ENCODE assay signal across 17 cellular contexts in genomic region chr9:35515766-35516165, GRCh38. TPM values are rescaled to one million over a fixed set of nuclear protein-coding genes. Genes with fewer than 3 reads are reported as not detected.
DNase-seq lines count a peak whose midpoint lies in the region; ATAC-seq and TF ChIP-seq lines count a peak whose summit lies in the region.
"Had no signal": no experiment of that assay in that cellular context is flagged by ENCODE, and none has a peak within 500 bp of the region (broad histone marks: within the 10 kb centered on the region; RNA-seq: fewer than 3 reads in every experiment).

No MANE protein-coding gene starts in this region.

- H3K9ac ChIP-seq in rectal smooth muscle tissue (ENCODE audit: low read length), result no peak overlapping the region

- H3K4me3 ChIP-seq in fibroblast of villous mesenchyme (ENCODE audit: low read depth, low read length) (no peak overlapping the region), rectal smooth muscle tissue (ENCODE audit: low read length) (no peak overlapping the region)

- H3K27ac ChIP-seq in angular gyrus (ENCODE audit: low read depth, low read length), result peak overlapping the region; percentile 93
- peak overlapping the region; percentile 84 for H3K27ac ChIP-seq in rectal smooth muscle tissue (ENCODE audit: low read depth, low read length)
- H3K27ac ChIP-seq: neutrophil, WERI-Rb-1 had no signal

- H3K36me3 ChIP-seq in rectal smooth muscle tissue (ENCODE audit: control insufficient read depth, insufficient read depth, low read length), result no peaks in the 10 kb centered on the region
- H3K36me3 ChIP-seq: neutrophil, WERI-Rb-1 had no signal

- TF ChIP-seq CTCF in fibroblast of villous mesenchyme (IDR thresholded peaks at IDR 0.05; ENCODE audit: insufficient read depth, low read depth, low read length), result no peak

- no peak for ATAC-seq in HG02642 (IDR thresholded peaks at IDR 0.05; ENCODE audit: poor library complexity, unreplicated experiment)
- ATAC-seq: left lobe of liver had no signal

- H3K27me3 ChIP-seq in rectal smooth muscle tissue (ENCODE audit: control insufficient read depth, insufficient read depth, low read length), result no peaks in the 10 kb centered on the region
- H3K27me3 ChIP-seq: neutrophil had no signal

- H3K4me1 ChIP-seq in rectal smooth muscle tissue (ENCODE audit: control insufficient read depth, insufficient read depth, low read length), result peaks cover 68% of the 10 kb centered on the region

- DNase-seq in Daoy (ENCODE audit: low read depth) (peak; percentile 22), fibroblast of villous mesenchyme (ENCODE audit: low read depth) (peak; percentile 47), NCI-H1930 (lab: John Stamatoyannopoulos, UW) (no peak), AML-193 (lab: John Stamatoyannopoulos, UW) (no peak), NCI-H446 treated with DMSO at 0.1 percent for 48 hours (lab: John Stamatoyannopoulos, UW) (no peak)
- DNase-seq: activated CD8-positive, alpha-beta memory T cell treated with anti-CD3 and anti-CD28 coated beads, Interleukin-2, amount 50 U/mL, for 48 hours; effector CD8-positive, alpha-beta T cell; head of caudate nucleus; Kasumi-1; NCI-H187 treated with DMSO at 0.1 percent for 48 hours; SIG-M5; WERI-Rb-1 had no signal

RNA-seq across cellular contexts. Expression of gene RUSC2, which starts 25.9 kb away (rescaled TPM):
- total RNA-seq in Daoy (2014; rRNA removed; shearing (Covaris generic)), result 18.2 and 20.7 TPM in 2 replicates
- 24.2 and 33.2 TPM in 2 replicates for total RNA-seq in fibroblast of villous mesenchyme

Comparison
In these comparisons a context has a peak if more than half of its experiments do, and no peak if none do; other contexts are left out.
1. DNase-seq: peak in Daoy (single experiment) and fibroblast of villous mesenchyme (single experiment); none in NCI-H1930 (0 of 2), AML-193 (0 of 2) and NCI-H446 treated with DMSO at 0.1 percent for 48 hours (single experiment).